Comparison of ENCODE assay signal across 2 cellular contexts in the genomic region with DNA sequence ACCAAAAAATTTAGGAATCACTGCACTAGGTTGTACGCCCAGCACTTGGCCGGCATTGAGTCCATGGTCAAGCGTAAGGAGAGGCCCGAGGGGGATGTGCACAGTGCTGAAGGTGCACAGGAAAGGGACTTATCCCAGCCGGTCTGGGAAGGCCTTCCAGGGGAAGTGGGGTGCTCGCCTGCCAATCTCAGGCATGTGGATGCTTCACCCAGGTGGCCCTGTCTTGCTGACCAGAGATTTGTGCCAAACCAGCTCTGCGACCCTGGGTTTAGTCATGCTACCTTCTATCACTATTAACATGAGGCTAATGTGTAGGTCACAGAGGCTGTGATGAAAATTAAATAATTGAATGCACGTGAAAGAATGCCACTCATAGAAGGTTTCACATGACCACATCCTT.
A peak's percentile ranks its signal among the peaks of the same experiment; 100 is the strongest.
TF ChIP-seq lines count a peak whose summit lies in the region.

No MANE protein-coding gene starts in this region.

TF ChIP-seq in WTC11, 78 proteins besides CTCF, POLR2A, EP300 and RAD21:
- TF ChIP-seq NR1H2 (CRISPR knock-in tag; IDR thresholded peaks at IDR 0.05) (no peak), FOXK1 (CRISPR knock-in tag; IDR thresholded peaks at IDR 0.05) (no peak), ZNF263 (CRISPR knock-in tag; IDR thresholded peaks at IDR 0.05; ENCODE audit: low read depth) (no peak), KAT7 (CRISPR knock-in tag; IDR thresholded peaks at IDR 0.05; ENCODE audit: borderline replicate concordance) (no peak), ESRRA (CRISPR knock-in tag; IDR thresholded peaks at IDR 0.05; ENCODE audit: borderline replicate concordance) (no peak), NFE2L1 (CRISPR knock-in tag; IDR thresholded peaks at IDR 0.05) (no peak), EMX1 (CRISPR knock-in tag; IDR thresholded peaks at IDR 0.05) (no peak), ZNF232 (CRISPR knock-in tag; IDR thresholded peaks at IDR 0.05) (no peak), FOXJ3 (CRISPR knock-in tag; IDR thresholded peaks at IDR 0.05; ENCODE audit: borderline replicate concordance) (no peak), NR3C1 (CRISPR knock-in tag; conservative IDR thresholded peaks at IDR 0.05; ENCODE audit: low read depth) (no peak)
- TF ChIP-seq, protein P1, sequence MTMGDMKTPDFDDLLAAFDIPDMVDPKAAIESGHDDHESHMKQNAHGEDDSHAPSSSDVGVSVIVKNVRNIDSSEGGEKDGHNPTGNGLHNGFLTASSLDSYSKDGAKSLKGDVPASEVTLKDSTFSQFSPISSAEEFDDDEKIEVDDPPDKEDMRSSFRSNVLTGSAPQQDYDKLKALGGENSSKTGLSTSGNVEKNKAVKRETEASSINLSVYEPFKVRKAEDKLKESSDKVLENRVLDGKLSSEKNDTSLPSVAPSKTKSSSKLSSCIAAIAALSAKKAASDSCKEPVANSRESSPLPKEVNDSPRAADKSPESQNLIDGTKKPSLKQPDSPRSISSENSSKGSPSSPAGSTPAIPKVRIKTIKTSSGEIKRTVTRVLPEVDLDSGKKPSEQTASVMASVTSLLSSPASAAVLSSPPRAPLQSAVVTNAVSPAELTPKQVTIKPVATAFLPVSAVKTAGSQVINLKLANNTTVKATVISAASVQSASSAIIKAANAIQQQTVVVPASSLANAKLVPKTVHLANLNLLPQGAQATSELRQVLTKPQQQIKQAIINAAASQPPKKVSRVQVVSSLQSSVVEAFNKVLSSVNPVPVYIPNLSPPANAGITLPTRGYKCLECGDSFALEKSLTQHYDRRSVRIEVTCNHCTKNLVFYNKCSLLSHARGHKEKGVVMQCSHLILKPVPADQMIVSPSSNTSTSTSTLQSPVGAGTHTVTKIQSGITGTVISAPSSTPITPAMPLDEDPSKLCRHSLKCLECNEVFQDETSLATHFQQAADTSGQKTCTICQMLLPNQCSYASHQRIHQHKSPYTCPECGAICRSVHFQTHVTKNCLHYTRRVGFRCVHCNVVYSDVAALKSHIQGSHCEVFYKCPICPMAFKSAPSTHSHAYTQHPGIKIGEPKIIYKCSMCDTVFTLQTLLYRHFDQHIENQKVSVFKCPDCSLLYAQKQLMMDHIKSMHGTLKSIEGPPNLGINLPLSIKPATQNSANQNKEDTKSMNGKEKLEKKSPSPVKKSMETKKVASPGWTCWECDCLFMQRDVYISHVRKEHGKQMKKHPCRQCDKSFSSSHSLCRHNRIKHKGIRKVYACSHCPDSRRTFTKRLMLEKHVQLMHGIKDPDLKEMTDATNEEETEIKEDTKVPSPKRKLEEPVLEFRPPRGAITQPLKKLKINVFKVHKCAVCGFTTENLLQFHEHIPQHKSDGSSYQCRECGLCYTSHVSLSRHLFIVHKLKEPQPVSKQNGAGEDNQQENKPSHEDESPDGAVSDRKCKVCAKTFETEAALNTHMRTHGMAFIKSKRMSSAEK (CRISPR knock-in tag; IDR thresholded peaks at IDR 0.05; ENCODE audit: borderline replicate concordance), result no peak
- TF ChIP-seq, protein P2, sequence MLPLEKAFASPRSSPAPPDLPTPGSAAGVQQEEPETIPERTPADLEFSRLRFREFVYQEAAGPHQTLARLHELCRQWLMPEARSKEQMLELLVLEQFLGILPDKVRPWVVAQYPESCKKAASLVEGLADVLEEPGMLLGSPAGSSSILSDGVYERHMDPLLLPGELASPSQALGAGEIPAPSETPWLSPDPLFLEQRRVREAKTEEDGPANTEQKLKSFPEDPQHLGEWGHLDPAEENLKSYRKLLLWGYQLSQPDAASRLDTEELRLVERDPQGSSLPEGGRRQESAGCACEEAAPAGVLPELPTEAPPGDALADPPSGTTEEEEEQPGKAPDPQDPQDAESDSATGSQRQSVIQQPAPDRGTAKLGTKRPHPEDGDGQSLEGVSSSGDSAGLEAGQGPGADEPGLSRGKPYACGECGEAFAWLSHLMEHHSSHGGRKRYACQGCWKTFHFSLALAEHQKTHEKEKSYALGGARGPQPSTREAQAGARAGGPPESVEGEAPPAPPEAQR (CRISPR knock-in tag; IDR thresholded peaks at IDR 0.05), result no peak
- TF ChIP-seq, protein P3, sequence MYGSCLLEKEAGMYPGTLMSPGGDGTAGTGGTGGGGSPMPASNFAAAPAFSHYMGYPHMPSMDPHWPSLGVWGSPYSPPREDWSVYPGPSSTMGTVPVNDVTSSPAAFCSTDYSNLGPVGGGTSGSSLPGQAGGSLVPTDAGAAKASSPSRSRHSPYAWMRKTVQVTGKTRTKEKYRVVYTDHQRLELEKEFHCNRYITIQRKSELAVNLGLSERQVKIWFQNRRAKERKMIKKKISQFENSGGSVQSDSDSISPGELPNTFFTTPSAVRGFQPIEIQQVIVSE (CRISPR knock-in tag; IDR thresholded peaks at IDR 0.05; ENCODE audit: borderline replicate concordance), result no peak
- TF ChIP-seq, protein P4, sequence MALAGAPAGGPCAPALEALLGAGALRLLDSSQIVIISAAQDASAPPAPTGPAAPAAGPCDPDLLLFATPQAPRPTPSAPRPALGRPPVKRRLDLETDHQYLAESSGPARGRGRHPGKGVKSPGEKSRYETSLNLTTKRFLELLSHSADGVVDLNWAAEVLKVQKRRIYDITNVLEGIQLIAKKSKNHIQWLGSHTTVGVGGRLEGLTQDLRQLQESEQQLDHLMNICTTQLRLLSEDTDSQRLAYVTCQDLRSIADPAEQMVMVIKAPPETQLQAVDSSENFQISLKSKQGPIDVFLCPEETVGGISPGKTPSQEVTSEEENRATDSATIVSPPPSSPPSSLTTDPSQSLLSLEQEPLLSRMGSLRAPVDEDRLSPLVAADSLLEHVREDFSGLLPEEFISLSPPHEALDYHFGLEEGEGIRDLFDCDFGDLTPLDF (CRISPR knock-in tag; IDR thresholded peaks at IDR 0.05), result no peak
- TF ChIP-seq, protein P5, sequence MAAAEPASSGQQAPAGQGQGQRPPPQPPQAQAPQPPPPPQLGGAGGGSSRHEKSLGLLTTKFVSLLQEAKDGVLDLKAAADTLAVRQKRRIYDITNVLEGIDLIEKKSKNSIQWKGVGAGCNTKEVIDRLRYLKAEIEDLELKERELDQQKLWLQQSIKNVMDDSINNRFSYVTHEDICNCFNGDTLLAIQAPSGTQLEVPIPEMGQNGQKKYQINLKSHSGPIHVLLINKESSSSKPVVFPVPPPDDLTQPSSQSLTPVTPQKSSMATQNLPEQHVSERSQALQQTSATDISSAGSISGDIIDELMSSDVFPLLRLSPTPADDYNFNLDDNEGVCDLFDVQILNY (CRISPR knock-in tag; IDR thresholded peaks at IDR 0.05), result no peak

TF ChIP-seq in endothelial cell of umbilical vein, 7 proteins besides CTCF, POLR2A, EP300 and RAD21:
- TF ChIP-seq EZH2 (IDR thresholded peaks at IDR 0.05; ENCODE audit: borderline replicate concordance, low read depth, low read length, severe bottlenecking), result peak; percentile 11
- TF ChIP-seq FOS (IDR thresholded peaks at IDR 0.05; ENCODE audit: borderline replicate concordance, insufficient read depth, low read length), result no peak
